Comparison of ENCODE assay signal across 40 cellular contexts in the genomic region with DNA sequence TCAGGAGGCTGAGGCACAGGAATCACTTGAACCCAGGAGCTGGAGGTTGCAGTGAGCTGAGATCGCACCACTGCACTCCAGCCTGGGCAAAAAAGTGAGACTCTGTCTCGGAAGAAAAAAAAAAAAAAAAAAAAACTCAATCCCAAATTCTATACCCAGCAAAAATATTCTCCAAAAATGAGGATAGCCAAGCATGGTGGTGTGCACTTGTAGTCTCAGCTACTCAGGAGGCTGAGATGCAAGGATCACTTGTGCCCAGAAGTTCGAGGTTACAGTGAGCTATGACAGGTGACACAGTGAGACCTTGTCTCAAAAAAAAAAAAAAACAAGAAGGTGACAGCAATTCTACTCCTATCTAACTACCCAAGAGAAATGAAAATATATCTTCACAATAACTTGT.
"Had no signal": no experiment of that assay in that cellular context is flagged by ENCODE, and none has a peak within 500 bp of the region (broad histone marks: within the 10 kb centered on the region; RNA-seq: fewer than 3 reads in every experiment).

No MANE protein-coding gene starts in this region.

- H3K36me3 Mint-ChIP-seq: activated naive CD4-positive, alpha-beta T cell treated with anti-CD3 and anti-CD28 coated beads, Interleukin-2, amount 50 U/mL, for 72 hours had no signal

- H3K27ac Mint-ChIP-seq: activated naive CD4-positive, alpha-beta T cell treated with anti-CD3 and anti-CD28 coated beads for 36 hours; activated naive CD4-positive, alpha-beta T cell treated with anti-CD3 and anti-CD28 coated beads, Interleukin-2, amount 10 ng/mL, durations not matched to agents 7 days and 5 days; activated naive CD4-positive, alpha-beta T cell treated with anti-CD3 and anti-CD28 coated beads, Interleukin-2, amount 50 U/mL, for 24 hours; activated naive CD4-positive, alpha-beta T cell treated with anti-CD3 and anti-CD28 coated beads, Interleukin-2, amount 50 U/mL, for 72 hours; activated naive CD8-positive, alpha-beta T cell; activated naive CD8-positive, alpha-beta T cell treated with anti-CD3 and anti-CD28 coated beads for 36 hours; activated naive CD8-positive, alpha-beta T cell treated with anti-CD3 and anti-CD28 coated beads, Interleukin-2, amount 10 ng/mL, durations not matched to agents 7 days and 5 days; activated naive CD8-positive, alpha-beta T cell treated with anti-CD3 and anti-CD28 coated beads, Interleukin-2, amount 50 U/mL, for 24 hours; activated T-cell treated with anti-CD3 and anti-CD28 coated beads, Interleukin-2, amount 50 U/mL, for 24 hours; activated T-cell treated with anti-CD3 and anti-CD28 coated beads, Interleukin-2, amount 50 U/mL, for 72 hours; activated T-helper 1 cell treated with anti-CD3 and anti-CD28 coated beads, Interleukin-12 subunit alpha, Interleukin-12 subunit beta, Interleukin-2, Interleukin-4 antibody, amounts not matched to agents 30 ng/mL and 10 ng/mL and 1 ng/mL, durations not matched to agents 14 hours and 24 hours and 36 hours; activated T-helper 17 cell treated with anti-CD3 and anti-CD28 coated beads, Interleukin-2, amount 50 U/mL, for 72 hours; activated T-helper 2 cell treated with anti-CD3 and anti-CD28 coated beads, Interferon-gamma antibody, Interleukin-2, Interleukin-4, amounts not matched to agents 10 μg/mL and 5 μg/mL and 100 μg/mL, durations not matched to agents 14 hours and 24 hours and 36 hours; brain had no signal

- H3K27me3 Mint-ChIP-seq: activated naive CD4-positive, alpha-beta T cell treated with anti-CD3 and anti-CD28 coated beads, Interleukin-2, amount 10 ng/mL, durations not matched to agents 7 days and 5 days; activated naive CD4-positive, alpha-beta T cell treated with anti-CD3 and anti-CD28 coated beads, Interleukin-2, amount 50 U/mL, for 24 hours; activated naive CD8-positive, alpha-beta T cell; activated naive CD8-positive, alpha-beta T cell treated with anti-CD3 and anti-CD28 coated beads for 36 hours; activated naive CD8-positive, alpha-beta T cell treated with anti-CD3 and anti-CD28 coated beads, Interleukin-2, amount 10 ng/mL, durations not matched to agents 7 days and 5 days; activated naive CD8-positive, alpha-beta T cell treated with anti-CD3 and anti-CD28 coated beads, Interleukin-2, amount 50 U/mL, for 24 hours; activated T-cell treated with anti-CD3 and anti-CD28 coated beads, Interleukin-2, amount 50 U/mL, for 24 hours; activated T-helper 17 cell treated with anti-CD3 and anti-CD28 coated beads, Interleukin-2, amount 50 U/mL, for 72 hours; brain; central memory CD8-positive, alpha-beta T cell had no signal

- H3K9me3 Mint-ChIP-seq: activated naive CD4-positive, alpha-beta T cell treated with anti-CD3 and anti-CD28 coated beads for 36 hours; activated naive CD4-positive, alpha-beta T cell treated with anti-CD3 and anti-CD28 coated beads, Interleukin-2, amount 10 ng/mL, durations not matched to agents 7 days and 5 days; activated naive CD4-positive, alpha-beta T cell treated with anti-CD3 and anti-CD28 coated beads, Interleukin-2, amount 50 U/mL, for 24 hours; activated naive CD4-positive, alpha-beta T cell treated with anti-CD3 and anti-CD28 coated beads, Interleukin-2, amount 50 U/mL, for 72 hours; activated naive CD8-positive, alpha-beta T cell treated with anti-CD3 and anti-CD28 coated beads for 36 hours; activated naive CD8-positive, alpha-beta T cell treated with anti-CD3 and anti-CD28 coated beads, Interleukin-2, amount 10 ng/mL, durations not matched to agents 7 days and 5 days; activated naive CD8-positive, alpha-beta T cell treated with anti-CD3 and anti-CD28 coated beads, Interleukin-2, amount 50 U/mL, for 24 hours; activated T-cell treated with anti-CD3 and anti-CD28 coated beads, Interleukin-2, amount 50 U/mL, for 24 hours; activated T-cell treated with anti-CD3 and anti-CD28 coated beads, Interleukin-2, amount 50 U/mL, for 4 hours; activated T-cell treated with anti-CD3 and anti-CD28 coated beads, Interleukin-2, amount 50 U/mL, for 72 hours; activated T-helper 1 cell treated with anti-CD3 and anti-CD28 coated beads, Interleukin-12 subunit alpha, Interleukin-12 subunit beta, Interleukin-2, Interleukin-4 antibody, amounts not matched to agents 30 ng/mL and 10 ng/mL and 1 ng/mL, durations not matched to agents 14 hours and 24 hours and 36 hours; activated T-helper 17 cell treated with anti-CD3 and anti-CD28 coated beads, Interleukin-2, amount 50 U/mL, for 72 hours; activated T-helper 2 cell treated with anti-CD3 and anti-CD28 coated beads, Interferon-gamma antibody, Interleukin-2, Interleukin-4, amounts not matched to agents 10 μg/mL and 5 μg/mL and 100 μg/mL, durations not matched to agents 14 hours and 24 hours and 36 hours; central memory CD8-positive, alpha-beta T cell had no signal

- H3K36me3 ChIP-seq: adrenal gland, ascending aorta, brain microvascular endothelial cell, breast epithelium, cardiac muscle cell had no signal

- H3K4me3 Mint-ChIP-seq: activated naive CD4-positive, alpha-beta T cell treated with anti-CD3 and anti-CD28 coated beads for 36 hours; activated naive CD4-positive, alpha-beta T cell treated with anti-CD3 and anti-CD28 coated beads, Interleukin-2, amount 10 ng/mL, durations not matched to agents 7 days and 5 days; activated naive CD4-positive, alpha-beta T cell treated with anti-CD3 and anti-CD28 coated beads, Interleukin-2, amount 50 U/mL, for 24 hours; activated naive CD8-positive, alpha-beta T cell; activated naive CD8-positive, alpha-beta T cell treated with anti-CD3 and anti-CD28 coated beads for 36 hours; activated naive CD8-positive, alpha-beta T cell treated with anti-CD3 and anti-CD28 coated beads, Interleukin-2, amount 10 ng/mL, durations not matched to agents 7 days and 5 days; activated naive CD8-positive, alpha-beta T cell treated with anti-CD3 and anti-CD28 coated beads, Interleukin-2, amount 50 U/mL, for 24 hours; activated T-cell treated with anti-CD3 and anti-CD28 coated beads, Interleukin-2, amount 50 U/mL, for 24 hours; activated T-cell treated with anti-CD3 and anti-CD28 coated beads, Interleukin-2, amount 50 U/mL, for 4 hours; activated T-cell treated with anti-CD3 and anti-CD28 coated beads, Interleukin-2, amount 50 U/mL, for 72 hours; activated T-helper 1 cell treated with anti-CD3 and anti-CD28 coated beads, Interleukin-12 subunit alpha, Interleukin-12 subunit beta, Interleukin-2, Interleukin-4 antibody, amounts not matched to agents 30 ng/mL and 10 ng/mL and 1 ng/mL, durations not matched to agents 14 hours and 24 hours and 36 hours; activated T-helper 17 cell treated with anti-CD3 and anti-CD28 coated beads, Interleukin-2, amount 50 U/mL, for 72 hours; brain; central memory CD8-positive, alpha-beta T cell had no signal

- H3K4me3 ChIP-seq: adrenal gland, ascending aorta, body of pancreas, breast epithelium, cardiac muscle cell had no signal

- ATAC-seq: activated naive CD4-positive, alpha-beta T cell treated with anti-CD3 and anti-CD28 coated beads, Interleukin-2, amount 50 U/mL, for 72 hours; activated naive CD8-positive, alpha-beta T cell treated with anti-CD3 and anti-CD28 coated beads, Interleukin-2, amount 50 U/mL, for 24 hours; activated T-cell treated with anti-CD3 and anti-CD28 coated beads, Interleukin-2, amount 50 U/mL, for 4 hours; activated T-cell treated with anti-CD3 and anti-CD28 coated beads, Interleukin-2, amount 50 U/mL, for 72 hours; activated T-helper 17 cell treated with anti-CD3 and anti-CD28 coated beads, Interleukin-2, amount 50 U/mL, for 72 hours; body of pancreas had no signal

- H3K9me3 ChIP-seq: adrenal gland, ascending aorta, body of pancreas, breast epithelium had no signal

- H3K27me3 ChIP-seq: adrenal gland, ascending aorta, body of pancreas, brain microvascular endothelial cell, breast epithelium, cardiac muscle cell had no signal

- H3K27ac ChIP-seq: adrenal gland, ascending aorta, body of pancreas, brain microvascular endothelial cell, breast epithelium, cardiac muscle cell had no signal

- DNase-seq: activated effector memory CD4-positive, alpha-beta T cell treated with anti-CD3 and anti-CD28 coated beads, Interleukin-2, amount 50 U/mL, for 16 hours; activated effector memory CD4-positive, alpha-beta T cell treated with Interleukin-2 at 50 U/mL for 16 hours; activated gamma-delta T cell; activated gamma-delta T cell treated with Interleukin-2 at 50 U/mL for 16 hours; activated naive CD4-positive, alpha-beta T cell; activated naive CD4-positive, alpha-beta T cell treated with anti-CD3 and anti-CD28 coated beads for 36 hours; activated naive CD4-positive, alpha-beta T cell treated with anti-CD3 and anti-CD28 coated beads, Interleukin-2, amount 10 ng/mL, durations not matched to agents 7 days and 5 days; activated naive CD4-positive, alpha-beta T cell treated with anti-CD3 and anti-CD28 coated beads, Interleukin-2, amount 50 U/mL, for 16 hours; activated naive CD4-positive, alpha-beta T cell treated with Interleukin-2 at 50 U/mL for 16 hours; activated naive CD8-positive, alpha-beta T cell treated with anti-CD3 and anti-CD28 coated beads for 36 hours; activated naive CD8-positive, alpha-beta T cell treated with anti-CD3 and anti-CD28 coated beads, Interleukin-2, amount 10 ng/mL, durations not matched to agents 7 days and 5 days; activated naive CD8-positive, alpha-beta T cell treated with anti-CD3 and anti-CD28 coated beads, Interleukin-2, amount 50 U/mL, for 24 hours; activated T-cell treated with anti-CD3 and anti-CD28 coated beads, Interleukin-2, amount 50 U/mL, for 1 hour; activated T-cell treated with anti-CD3 and anti-CD28 coated beads, Interleukin-2, amount 50 U/mL, for 24 hours; activated T-cell treated with anti-CD3 and anti-CD28 coated beads, Interleukin-2, amount 50 U/mL, for 4 hours; activated T-cell treated with anti-CD3 and anti-CD28 coated beads, Interleukin-2, amount 50 U/mL, for 48 hours; activated T-cell treated with anti-CD3 and anti-CD28 coated beads, Interleukin-2, amount 50 U/mL, for 72 hours; adrenal gland; amniotic stem cell; amygdala; anterior cingulate cortex; aorta; body of pancreas; brain microvascular endothelial cell; caudate nucleus; central memory CD4-positive, alpha-beta T cell; cerebellar nuclear complex had no signal

- FAIRE-seq: astrocyte, bronchial epithelial cell had no signal

- H3K4me1 ChIP-seq: breast epithelium had no signal
